ENCODE assay signal across 9 cellular contexts in the genomic region with DNA sequence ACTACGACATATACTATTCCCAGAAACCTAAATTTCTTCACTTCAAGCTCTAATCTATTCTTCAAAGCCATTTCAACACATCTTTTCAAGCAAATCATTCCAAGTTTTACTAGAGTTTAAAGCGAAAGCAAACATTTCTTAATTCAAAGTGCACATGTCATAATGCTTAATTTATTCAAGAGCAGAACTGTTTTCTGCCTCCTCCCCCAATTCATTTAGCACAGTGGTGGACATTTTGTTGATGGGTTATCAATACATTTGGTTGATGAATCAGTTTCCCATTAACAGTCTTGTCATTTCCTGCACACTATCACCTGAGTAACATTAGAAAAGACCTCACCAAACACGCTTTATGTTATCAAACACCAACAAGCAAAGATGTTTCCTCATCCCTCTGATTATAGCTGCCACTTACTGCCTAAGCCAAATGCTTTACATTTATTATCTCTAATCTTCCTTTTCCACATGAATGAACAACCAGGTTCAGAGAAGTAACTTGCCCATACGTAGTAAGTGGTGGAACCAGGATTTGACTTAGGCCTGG. TPM values are rescaled to one million over a fixed set of nuclear protein-coding genes. Genes with fewer than 3 reads are reported as not detected.
A peak's percentile ranks its signal among the peaks of the same experiment; 100 is the strongest.
DNase-seq lines count a peak whose midpoint lies in the region; ATAC-seq and TF ChIP-seq lines count a peak whose summit lies in the region.
"Had no signal": no experiment of that assay in that cellular context is flagged by ENCODE, and none has a peak within 500 bp of the region (broad histone marks: within the 10 kb centered on the region; RNA-seq: fewer than 3 reads in every experiment).

No MANE protein-coding gene starts in this region.

- ATAC-seq in right lobe of liver (peak in 1 of 4 donors; percentile 6), GM21786 (IDR thresholded peaks at IDR 0.05; ENCODE audit: unreplicated experiment) (no peak)
- ATAC-seq: sciatic nerve had no signal

- peak in 1 of 2 donors; percentile 61 for DNase-seq in cardiac muscle cell (ENCODE audit: low read depth in 1 of 2, low spot score in 1 of 2)
- no peak for DNase-seq in cardiac septum (ENCODE audit: low spot score)
- peak; percentile 66 for DNase-seq in amniotic epithelial cell (ENCODE audit: low read depth)
- no peak for DNase-seq in right lobe of liver
- DNase-seq in uterus: no peak
- no peak for DNase-seq in Kasumi-1 (lab: John Stamatoyannopoulos, UW)
- DNase-seq in SKM-1 (lab: John Stamatoyannopoulos, UW; ENCODE audit: unreplicated experiment): no peak

- H3K36me3 ChIP-seq in cardiac muscle cell (peaks cover 3% of the 10 kb centered on the region), right lobe of liver (peaks cover 0 to 6% (median 3%) of the 10 kb centered on the region in 4 donors), uterus (no peaks in the 10 kb centered on the region)

- 6% methylated on average over 4 of the region's 4 CpGs for WGBS in right lobe of liver (ENCODE audit: insufficient coverage, low coverage, low lambda C conversion rate, missing lambda C conversion rate)

- H3K27ac ChIP-seq in cardiac muscle cell (peak overlapping the region; percentile 100), right lobe of liver (peak overlapping the region; percentile 99), uterus (peak overlapping the region; percentile 100)

- H3K27me3 ChIP-seq in cardiac muscle cell (no peaks in the 10 kb centered on the region), right lobe of liver (no peaks in the 10 kb centered on the region), uterus (no peaks in the 10 kb centered on the region)

- peak overlapping the region; percentile 95 for H3K4me3 ChIP-seq in cardiac muscle cell
- H3K4me3 ChIP-seq in right lobe of liver: peak overlapping the region; percentile 82 to 88 (median 86)
- peak overlapping the region; percentile 89 to 96 for H3K4me3 ChIP-seq in uterus

- no peaks in the 10 kb centered on the region for H3K9me3 ChIP-seq in cardiac muscle cell (ENCODE audit: low read depth)
- no peaks in the 10 kb centered on the region for H3K9me3 ChIP-seq in right lobe of liver
- no peaks in the 10 kb centered on the region for H3K9me3 ChIP-seq in uterus

- TF ChIP-seq POLR2A in right lobe of liver (IDR thresholded peaks at IDR 0.05) (no peak), uterus (IDR thresholded peaks at IDR 0.05) (no peak)

- TF ChIP-seq CTCF in cardiac muscle cell (IDR thresholded peaks at IDR 0.05; ENCODE audit: low read depth, low read length): no peak
- no peak for TF ChIP-seq CTCF in right lobe of liver (IDR thresholded peaks at IDR 0.05)
- TF ChIP-seq CTCF in uterus (IDR thresholded peaks at IDR 0.05): no peak

- H3K4me1 ChIP-seq in cardiac muscle cell (ENCODE audit: low read depth) (peaks cover 11% of the 10 kb centered on the region), right lobe of liver (peaks cover 0 to 54% (median 22%) of the 10 kb centered on the region in 4 donors), uterus (peaks cover 16 to 25% of the 10 kb centered on the region in 2 donors)

- intact Hi-C loops in cardiac septum (cut with DNase I): loop anchor here (2.0 to 10.0 kb wide), 5 partner anchors 55 to 537 kb away; partner anchors contain the start of genes TAF12 and YTHDF2
- intact Hi-C loops in right lobe of liver (cut with DNase I): no loop called here
- intact Hi-C loops in uterus (cut with DNase I; ENCODE audit: low total_unique reads): loop anchor here (10.0 kb wide), 1 partner anchor 55 kb away; the partner anchor contains the start of gene TMEM200B

RNA-seq across cellular contexts. Expression of gene SRSF4, which starts 2.0 kb away (rescaled TPM):
- 46.4 and 92.6 TPM in 2 replicates for total RNA-seq in cardiac muscle cell
- 72.3 and 113 TPM in 2 replicates for polyA plus RNA-seq in cardiac muscle cell
- total RNA-seq in cardiac septum: 54.8 TPM
- 10 to 100 TPM; 25.6 to 42.1 (median 33.0) TPM for total RNA-seq in right lobe of liver
- total RNA-seq in uterus: 100 to 1,000 TPM in 1 of 4 donors, 10 to 100 TPM in 3; 60.0 to 129 (median 69.0) TPM

RNA-seq across cellular contexts. Expression of gene MECR, which starts 51.0 kb away (rescaled TPM):
- total RNA-seq in cardiac muscle cell (24.8 and 41.4 TPM in 2 replicates), cardiac septum (29.9 TPM), right lobe of liver (10 to 100 TPM; 13.1 to 22.1 (median 15.7) TPM), uterus (10 to 100 TPM in 3 of 4 donors, 1 to 10 TPM in 1; 7.4 to 23.4 (median 20.7) TPM)
- polyA plus RNA-seq in cardiac muscle cell: 60.0 and 62.8 TPM in 2 replicates

RNA-seq across cellular contexts. Expression of gene TMEM200B, which starts 56.0 kb away (rescaled TPM):
- total RNA-seq in cardiac muscle cell (17.6 and 37.6 TPM in 2 replicates), cardiac septum (2.1 TPM), right lobe of liver (1 to 10 TPM in 4 of 6 experiments, under 1 TPM in 2; 0.83 to 4.5 (median 1.4) TPM), uterus (10 to 100 TPM; 31.3 to 67.5 (median 41.9) TPM)
- polyA plus RNA-seq in cardiac muscle cell: 18.7 and 33.0 TPM in 2 replicates

RNA-seq across cellular contexts. Expression of gene PTPRU, which starts 56.6 kb away (rescaled TPM):
- total RNA-seq in cardiac muscle cell (64.8 and 89.7 TPM in 2 replicates), cardiac septum (6.6 TPM), right lobe of liver (10 to 100 TPM in 4 of 6 experiments, 1 to 10 TPM in 2; 4.8 to 22.3 (median 14.5) TPM), uterus (10 to 100 TPM in 3 of 4 donors, 1 to 10 TPM in 1; 9.5 to 48.2 (median 33.4) TPM)
- polyA plus RNA-seq in cardiac muscle cell: 23.2 and 37.4 TPM in 2 replicates

Comparison
In these comparisons a context has a peak if more than half of its experiments do, and no peak if none do; other contexts are left out.
1. intact Hi-C loops: an anchor here in cardiac septum (2.0 to 10.0 kb wide) and uterus (10.0 kb wide); none called in right lobe of liver.